Comparison of ENCODE assay signal across 28 cellular contexts in genomic region chr3:963255-963654, GRCh38.
"Had no signal": no experiment of that assay in that cellular context is flagged by ENCODE, and none has a peak within 500 bp of the region (broad histone marks: within the 10 kb centered on the region; RNA-seq: fewer than 3 reads in every experiment).

No MANE protein-coding gene starts in this region.

- H3K27me3 Mint-ChIP-seq: naive B cell; naive thymus-derived CD8-positive, alpha-beta T cell; natural killer cell treated with Interleukin-12 subunit alpha and Interleukin-12 subunit beta and Interleukin-15 and Interleukin-18, amount 100 ng/mL, for 72 hours; progenitor cell of endocrine pancreas; stimulated activated naive B cell treated with anti-CD40 and anti-IgM and Interleukin-4, amounts not matched to agents 10 μg/mL and 1 μg/mL and 100 μg/mL, for 72 hours; stimulated activated naive CD8-positive, alpha-beta T cell treated with anti-CD3 and anti-CD28 coated beads, Interleukin-15, Interleukin-2, amounts not matched to agents 100 ng/mL and 50 ng/mL, for 24 hours had no signal

- H2AFZ ChIP-seq: neural progenitor cell, parathyroid adenoma had no signal

- DNase-seq: naive B cell; naive thymus-derived CD8-positive, alpha-beta T cell; occipital lobe; ovary; posterior cingulate gyrus; psoas muscle; right cardiac atrium; stimulated activated CD4-positive, alpha-beta T cell treated with anti-CD3 and anti-CD28 coated beads, Interleukin-15, amount 100 ng/mL, for 24 hours; stimulated activated CD4-positive, alpha-beta T cell treated with anti-CD3 and anti-CD28 coated beads, Interleukin-2, amount 100 ng/mL, for 24 hours; stimulated activated CD4-positive, alpha-beta T cell treated with anti-CD3 and anti-CD28 coated beads, Interleukin-2, amount 100 ng/mL, for 48 hours; stimulated activated CD4-positive, alpha-beta T cell treated with anti-CD3 and anti-CD28 coated beads, Interleukin-4, amount 100 ng/mL, for 24 hours; stimulated activated naive B cell treated with anti-CD40 and anti-IgM and Interleukin-4, amounts not matched to agents 10 μg/mL and 1 μg/mL and 100 μg/mL, for 72 hours; stimulated activated naive CD4-positive, alpha-beta T cell treated with Interleukin-2 at 50 U/mL for 16 hours; substantia nigra; testis; tibial artery; transverse colon; upper lobe of left lung had no signal

- H3K4me2 ChIP-seq: neural progenitor cell had no signal

- H3K9me3 ChIP-seq: ovary, psoas muscle, suprapubic skin, testis, tibial artery, transverse colon, vagina had no signal

- H3K4me3 Mint-ChIP-seq: naive B cell; naive thymus-derived CD8-positive, alpha-beta T cell; natural killer cell treated with Interleukin-12 subunit alpha and Interleukin-12 subunit beta and Interleukin-15 and Interleukin-18, amount 100 ng/mL, for 72 hours; neural progenitor cell; stimulated activated effector memory CD8-positive, alpha-beta T cell treated with anti-CD3 and anti-CD28 coated beads, Interleukin-12 subunit alpha, Interleukin-12 subunit beta, amount 100 ng/mL, for 72 hours; stimulated activated naive B cell treated with anti-CD40 and anti-IgM and Interleukin-4, amounts not matched to agents 10 μg/mL and 1 μg/mL and 100 μg/mL, for 72 hours; stimulated activated naive CD8-positive, alpha-beta T cell treated with anti-CD3 and anti-CD28 coated beads, Interleukin-15, Interleukin-2, amounts not matched to agents 100 ng/mL and 50 ng/mL, for 24 hours had no signal

- H3K79me2 ChIP-seq: parathyroid adenoma had no signal

- H3K4me1 Mint-ChIP-seq: naive thymus-derived CD8-positive, alpha-beta T cell; stimulated activated effector memory CD8-positive, alpha-beta T cell treated with anti-CD3 and anti-CD28 coated beads, Interleukin-12 subunit alpha, Interleukin-12 subunit beta, amount 100 ng/mL, for 72 hours; stimulated activated naive B cell treated with anti-CD40 and anti-IgM and Interleukin-4, amounts not matched to agents 10 μg/mL and 1 μg/mL and 100 μg/mL, for 72 hours had no signal

- H3K27ac ChIP-seq: neural progenitor cell, ovary, parathyroid adenoma, psoas muscle, skin epidermis, suprapubic skin, testis, tibial artery, transverse colon, upper lobe of left lung, vagina had no signal

- H3K27me3 ChIP-seq: neural progenitor cell, ovary, suprapubic skin, testis, tibial artery, transverse colon, upper lobe of left lung, vagina had no signal

- H3K27ac Mint-ChIP-seq: naive B cell; naive thymus-derived CD8-positive, alpha-beta T cell; natural killer cell treated with Interleukin-12 subunit alpha and Interleukin-12 subunit beta and Interleukin-15 and Interleukin-18, amount 100 ng/mL, for 72 hours; neural progenitor cell; progenitor cell of endocrine pancreas; stimulated activated effector memory CD8-positive, alpha-beta T cell treated with anti-CD3 and anti-CD28 coated beads, Interleukin-12 subunit alpha, Interleukin-12 subunit beta, amount 100 ng/mL, for 72 hours; stimulated activated naive B cell treated with anti-CD40 and anti-IgM and Interleukin-4, amounts not matched to agents 10 μg/mL and 1 μg/mL and 100 μg/mL, for 72 hours; stimulated activated naive CD8-positive, alpha-beta T cell treated with anti-CD3 and anti-CD28 coated beads, Interleukin-15, Interleukin-2, amounts not matched to agents 100 ng/mL and 50 ng/mL, for 24 hours had no signal

- H3K36me3 Mint-ChIP-seq: naive B cell; neural progenitor cell; stimulated activated effector memory CD8-positive, alpha-beta T cell treated with anti-CD3 and anti-CD28 coated beads, Interleukin-12 subunit alpha, Interleukin-12 subunit beta, amount 100 ng/mL, for 72 hours; stimulated activated naive B cell treated with anti-CD40 and anti-IgM and Interleukin-4, amounts not matched to agents 10 μg/mL and 1 μg/mL and 100 μg/mL, for 72 hours had no signal

- H3K9ac ChIP-seq: neural progenitor cell, parathyroid adenoma had no signal

- H3K36me3 ChIP-seq: neural progenitor cell, ovary, suprapubic skin, tibial artery, transverse colon, upper lobe of left lung, vagina had no signal

- H3K4me1 ChIP-seq: neural progenitor cell, parathyroid adenoma, psoas muscle, suprapubic skin, testis, tibial artery, transverse colon, upper lobe of left lung, vagina had no signal

- ATAC-seq: naive thymus-derived CD8-positive, alpha-beta T cell; natural killer cell treated with Interleukin-12 subunit alpha and Interleukin-12 subunit beta and Interleukin-15 and Interleukin-18, amount 100 ng/mL, for 72 hours; psoas muscle; right cardiac atrium; sciatic nerve; stimulated activated effector memory CD8-positive, alpha-beta T cell treated with anti-CD3 and anti-CD28 coated beads, Interleukin-12 subunit alpha, Interleukin-12 subunit beta, amount 100 ng/mL, for 72 hours; stimulated activated naive B cell treated with anti-CD40 and anti-IgM and Interleukin-4, amounts not matched to agents 10 μg/mL and 1 μg/mL and 100 μg/mL, for 72 hours had no signal

- H3K4me3 ChIP-seq: neural progenitor cell, ovary, psoas muscle, skin epidermis, suprapubic skin, testis, tibial artery, transverse colon, upper lobe of left lung, vagina had no signal
